ENCODE assay signal across 14 cellular contexts in genomic region chr16:64440421-64440831, GRCh38.
DNase-seq lines count a peak whose midpoint lies in the region; ATAC-seq and TF ChIP-seq lines count a peak whose summit lies in the region.
"Had no signal": no experiment of that assay in that cellular context is flagged by ENCODE, and none has a peak within 500 bp of the region (broad histone marks: within the 10 kb centered on the region; RNA-seq: fewer than 3 reads in every experiment).

No MANE protein-coding gene starts in this region.

- peaks cover 18% of the 10 kb centered on the region for H3K9me3 Mint-ChIP-seq in activated T-helper 1 cell treated with anti-CD3 and anti-CD28 coated beads, Interleukin-12 subunit alpha, Interleukin-12 subunit beta, Interleukin-2, Interleukin-4 antibody, amounts not matched to agents 30 ng/mL and 10 ng/mL and 1 ng/mL, durations not matched to agents 14 hours and 24 hours and 36 hours

- H3K4me1 Mint-ChIP-seq in activated T-helper 1 cell treated with anti-CD3 and anti-CD28 coated beads, Interleukin-12 subunit alpha, Interleukin-12 subunit beta, Interleukin-2, Interleukin-4 antibody, amounts not matched to agents 30 ng/mL and 10 ng/mL and 1 ng/mL, durations not matched to agents 14 hours and 24 hours and 36 hours (ENCODE audit: low read depth): no peaks in the 10 kb centered on the region

- DNase-seq in left cardiac atrium (peak; percentile 36), cardiac septum (ENCODE audit: low spot score) (no peak), amniotic epithelial cell (ENCODE audit: low read depth) (peak; percentile 90), kidney tubule cell (ENCODE audit: low spot score) (peak; percentile 96), coronary artery (ENCODE audit: low spot score) (no peak), iPS-NIHi7 (ENCODE audit: extremely low spot score) (no peak)
- DNase-seq in activated T-helper 1 cell treated with anti-CD3 and anti-CD28 coated beads, Interleukin-12 subunit alpha, Interleukin-12 subunit beta, Interleukin-2, Interleukin-4 antibody, amounts not matched to agents 30 ng/mL and 10 ng/mL and 1 ng/mL, durations not matched to agents 14 hours and 24 hours and 36 hours (ENCODE audit: low spot score): no peak
- DNase-seq: activated T-cell treated with anti-CD3 and anti-CD28 coated beads, Interleukin-2, amount 50 U/mL, for 72 hours; C1 segment of cervical spinal cord; H7; NCI-H2171 treated with DMSO at 0.1 percent for 48 hours; stimulated activated CD4-positive, alpha-beta T cell treated with anti-CD3 and anti-CD28 coated beads, Interleukin-4, amount 100 ng/mL, for 24 hours; upper lobe of left lung had no signal

- ATAC-seq in left cardiac atrium (peak in 1 of 2 donors; percentile 93), GM21529 (IDR thresholded peaks at IDR 0.05; ENCODE audit: unreplicated experiment) (no peak)
- ATAC-seq: activated T-cell treated with anti-CD3 and anti-CD28 coated beads, Interleukin-2, amount 50 U/mL, for 72 hours had no signal

- peak overlapping the region in 1 of 2 donors; percentile 35 for H3K27ac ChIP-seq in coronary artery
- H3K27ac ChIP-seq: upper lobe of left lung had no signal

- TF ChIP-seq CTCF in coronary artery (IDR thresholded peaks at IDR 0.05): no peak

- intact Hi-C loops in left cardiac atrium (cut with DNase I) (no loop called here), cardiac septum (cut with DNase I) (no loop called here)
- intact Hi-C loops in activated T-helper 1 cell treated with anti-CD3 and anti-CD28 coated beads, Interleukin-12 subunit alpha, Interleukin-12 subunit beta, Interleukin-2, Interleukin-4 antibody, amounts not matched to agents 30 ng/mL and 10 ng/mL and 1 ng/mL, durations not matched to agents 14 hours and 24 hours and 36 hours (cut with micrococcal nuclease): no loop called here

- H3K4me3 ChIP-seq in coronary artery: no peak overlapping the region
- H3K4me3 ChIP-seq: upper lobe of left lung had no signal

- no peaks in the 10 kb centered on the region for H3K36me3 Mint-ChIP-seq in activated T-helper 1 cell treated with anti-CD3 and anti-CD28 coated beads, Interleukin-12 subunit alpha, Interleukin-12 subunit beta, Interleukin-2, Interleukin-4 antibody, amounts not matched to agents 30 ng/mL and 10 ng/mL and 1 ng/mL, durations not matched to agents 14 hours and 24 hours and 36 hours (ENCODE audit: low read depth)

- H3K4me3 Mint-ChIP-seq in activated T-helper 1 cell treated with anti-CD3 and anti-CD28 coated beads, Interleukin-12 subunit alpha, Interleukin-12 subunit beta, Interleukin-2, Interleukin-4 antibody, amounts not matched to agents 30 ng/mL and 10 ng/mL and 1 ng/mL, durations not matched to agents 14 hours and 24 hours and 36 hours: no peak overlapping the region
- H3K4me3 Mint-ChIP-seq: activated T-cell treated with anti-CD3 and anti-CD28 coated beads, Interleukin-2, amount 50 U/mL, for 72 hours had no signal

- no peak overlapping the region for H3K27ac Mint-ChIP-seq in activated T-helper 1 cell treated with anti-CD3 and anti-CD28 coated beads, Interleukin-12 subunit alpha, Interleukin-12 subunit beta, Interleukin-2, Interleukin-4 antibody, amounts not matched to agents 30 ng/mL and 10 ng/mL and 1 ng/mL, durations not matched to agents 14 hours and 24 hours and 36 hours
- H3K27ac Mint-ChIP-seq: activated T-cell treated with anti-CD3 and anti-CD28 coated beads, Interleukin-2, amount 50 U/mL, for 72 hours had no signal

- no peaks in the 10 kb centered on the region for H3K27me3 Mint-ChIP-seq in activated T-helper 1 cell treated with anti-CD3 and anti-CD28 coated beads, Interleukin-12 subunit alpha, Interleukin-12 subunit beta, Interleukin-2, Interleukin-4 antibody, amounts not matched to agents 30 ng/mL and 10 ng/mL and 1 ng/mL, durations not matched to agents 14 hours and 24 hours and 36 hours (ENCODE audit: insufficient read depth)

Comparison
In these comparisons a context has a peak if more than half of its experiments do, and no peak if none do; other contexts are left out.
1. DNase-seq: peak in left cardiac atrium (single experiment), amniotic epithelial cell (single experiment) and kidney tubule cell (single experiment); none in cardiac septum (single experiment), coronary artery (single experiment), activated T-helper 1 cell treated with anti-CD3 and anti-CD28 coated beads, Interleukin-12 subunit alpha, Interleukin-12 subunit beta, Interleukin-2, Interleukin-4 antibody, amounts not matched to agents 30 ng/mL and 10 ng/mL and 1 ng/mL, durations not matched to agents 14 hours and 24 hours and 36 hours (single experiment) and iPS-NIHi7 (single experiment).